8 cellular contexts compared by ENCODE assay signal in the genomic region with DNA sequence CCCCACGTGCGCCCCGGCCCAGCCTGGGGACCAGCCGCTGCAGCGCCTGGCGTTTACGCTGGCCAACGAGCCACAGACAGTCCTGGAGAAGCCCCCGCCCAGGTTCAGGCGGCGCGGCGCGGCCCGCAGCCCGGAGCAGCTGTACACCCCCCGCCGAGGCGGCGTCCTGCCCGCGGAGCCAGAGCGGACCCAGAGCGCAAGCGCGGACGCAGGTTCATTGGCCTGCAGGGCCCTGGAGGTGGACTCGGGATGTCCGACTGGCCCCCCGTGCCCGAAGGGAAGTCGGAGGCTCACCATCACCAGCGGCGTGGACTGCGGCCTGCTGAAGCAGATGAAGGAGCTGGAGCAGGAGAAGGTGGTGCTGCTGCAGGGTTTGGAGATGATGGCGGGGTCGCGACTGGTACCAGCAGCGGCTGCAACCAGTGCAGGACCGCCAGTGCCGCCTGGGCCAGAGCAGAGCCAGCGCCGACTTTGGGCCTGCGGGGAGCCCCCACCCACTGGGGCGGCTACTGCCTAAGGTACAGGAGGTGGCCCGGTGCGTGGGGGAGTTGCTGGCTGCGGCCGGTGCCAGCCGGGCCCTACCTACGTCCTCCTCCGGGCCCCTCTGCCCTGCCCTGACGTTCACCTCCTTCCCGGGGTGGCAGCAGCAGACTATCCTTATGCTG.
"Had no signal": no experiment of that assay in that cellular context is flagged by ENCODE, and none has a peak within 500 bp of the region (broad histone marks: within the 10 kb centered on the region; RNA-seq: fewer than 3 reads in every experiment).

No MANE protein-coding gene starts in this region.

- H3K9me3 ChIP-seq: colonic mucosa, gastroesophageal sphincter, neutrophil, ovary, prostate gland, tibial nerve had no signal

- H3K27ac ChIP-seq: colonic mucosa, neutrophil, ovary, prostate gland had no signal

- H3K4me1 ChIP-seq: colonic mucosa, prostate gland had no signal

- H3K36me3 ChIP-seq: ovary, prostate gland had no signal

- H3K4me2 ChIP-seq: smooth muscle cell had no signal

- H3K4me3 ChIP-seq: colonic mucosa, lung, ovary, prostate gland, smooth muscle cell had no signal

- H3K27me3 ChIP-seq: colonic mucosa, gastroesophageal sphincter, neutrophil, ovary, tibial nerve had no signal
